1 cellular context compared by ENCODE assay signal in the genomic region with DNA sequence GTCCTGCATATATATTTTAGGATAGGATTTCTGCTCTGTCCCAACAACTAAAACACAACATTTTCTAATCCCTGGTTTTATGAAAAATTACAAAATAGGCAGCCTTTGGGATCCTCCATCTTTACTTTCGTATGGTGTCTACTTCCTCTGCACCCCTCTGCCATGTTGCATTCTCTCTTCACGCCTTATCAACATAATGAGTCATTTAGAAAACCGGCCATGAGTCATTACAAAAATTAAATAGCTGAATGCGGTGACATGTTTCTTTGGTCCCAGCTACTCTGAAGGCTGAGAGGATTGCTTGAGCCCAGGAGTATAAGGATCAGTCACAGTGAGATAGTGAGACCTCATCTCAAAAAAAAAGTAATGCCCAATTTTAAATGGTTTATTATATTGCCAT.
TF ChIP-seq lines count a peak whose summit lies in the region.

No MANE protein-coding gene starts in this region.

TF ChIP-seq in GM12878, 131 proteins besides CTCF, POLR2A, EP300 and RAD21 (continued from another document and continues in another):
- TF ChIP-seq TARDBP (IDR thresholded peaks at IDR 0.05; ENCODE audit: borderline replicate concordance) (no peak), WRNIP1 (IDR thresholded peaks at IDR 0.05; ENCODE audit: borderline replicate concordance, low read depth, low read length) (no peak), MXI1 (IDR thresholded peaks at IDR 0.05; ENCODE audit: low read depth, low read length) (no peak), MYB (IDR thresholded peaks at IDR 0.05; ENCODE audit: borderline replicate concordance, low read depth, low read length) (no peak), POLR2AphosphoS5 (IDR thresholded peaks at IDR 0.05; ENCODE audit: low read length) (no peak), ESRRA (IDR thresholded peaks at IDR 0.05; ENCODE audit: low read length) (no peak), PRDM15 (CRISPR knock-in tag; IDR thresholded peaks at IDR 0.05) (no peak), IRF4 (IDR thresholded peaks at IDR 0.05; ENCODE audit: low read depth, low read length) (peak; percentile 93), ZBTB11 (CRISPR knock-in tag; IDR thresholded peaks at IDR 0.05) (no peak), YY1 (IDR thresholded peaks at IDR 0.05; ENCODE audit: low read depth, low read length) (peak; percentile 89), IKZF1 (conservative IDR thresholded peaks at IDR 0.05) (peak; percentile 43; the same call in 1 of the 2 replicates), HDAC2 (IDR thresholded peaks at IDR 0.05) (no peak), SMAD5 (IDR thresholded peaks at IDR 0.05; ENCODE audit: low read depth) (no peak), SUPT20H (IDR thresholded peaks at IDR 0.05; ENCODE audit: borderline replicate concordance, control insufficient read depth, low read depth, low read length) (no peak), SREBF1 (IDR thresholded peaks at IDR 0.05; ENCODE audit: low read length) (no peak), NRF1 (conservative IDR thresholded peaks at IDR 0.05; ENCODE audit: low read depth, low read length) (no peak), SRF (IDR thresholded peaks at IDR 0.05; ENCODE audit: low read depth in 2 of 2, low read length in 2 of 2) (no peak), FOS (IDR thresholded peaks at IDR 0.05; ENCODE audit: borderline replicate concordance, extremely low read depth, insufficient read length) (no peak), NFXL1 (IDR thresholded peaks at IDR 0.05; ENCODE audit: borderline replicate concordance) (no peak), MTA3 (IDR thresholded peaks at IDR 0.05; ENCODE audit: borderline replicate concordance, low read length) (peak; percentile 47; the same call in 1 of the 2 replicates), RELB (IDR thresholded peaks at IDR 0.05; ENCODE audit: low read depth) (no peak), EZH2 (IDR thresholded peaks at IDR 0.05; ENCODE audit: borderline replicate concordance, control insufficient read depth, low read depth, low read length) (no peak), SIX5 (IDR thresholded peaks at IDR 0.05; ENCODE audit: low read depth, low read length, severe bottlenecking) (no peak), MEF2B (IDR thresholded peaks at IDR 0.05; ENCODE audit: partially characterized antibody, poor library complexity, severe bottlenecking) (no peak), NBN (IDR thresholded peaks at IDR 0.05) (no peak), PKNOX1 (IDR thresholded peaks at IDR 0.05) (no peak), ATF7 (IDR thresholded peaks at IDR 0.05; ENCODE audit: low read depth) (no peak), TBL1XR1 (IDR thresholded peaks at IDR 0.05; ENCODE audit: low read depth, low read length) (no peak)
- TF ChIP-seq, protein P1, sequence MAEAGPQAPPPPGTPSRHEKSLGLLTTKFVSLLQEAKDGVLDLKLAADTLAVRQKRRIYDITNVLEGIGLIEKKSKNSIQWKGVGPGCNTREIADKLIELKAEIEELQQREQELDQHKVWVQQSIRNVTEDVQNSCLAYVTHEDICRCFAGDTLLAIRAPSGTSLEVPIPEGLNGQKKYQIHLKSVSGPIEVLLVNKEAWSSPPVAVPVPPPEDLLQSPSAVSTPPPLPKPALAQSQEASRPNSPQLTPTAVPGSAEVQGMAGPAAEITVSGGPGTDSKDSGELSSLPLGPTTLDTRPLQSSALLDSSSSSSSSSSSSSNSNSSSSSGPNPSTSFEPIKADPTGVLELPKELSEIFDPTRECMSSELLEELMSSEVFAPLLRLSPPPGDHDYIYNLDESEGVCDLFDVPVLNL (IDR thresholded peaks at IDR 0.05; ENCODE audit: low read depth, low read length), result no peak
- TF ChIP-seq, protein P2, sequence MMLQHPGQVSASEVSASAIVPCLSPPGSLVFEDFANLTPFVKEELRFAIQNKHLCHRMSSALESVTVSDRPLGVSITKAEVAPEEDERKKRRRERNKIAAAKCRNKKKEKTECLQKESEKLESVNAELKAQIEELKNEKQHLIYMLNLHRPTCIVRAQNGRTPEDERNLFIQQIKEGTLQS (IDR thresholded peaks at IDR 0.05; ENCODE audit: borderline replicate concordance, extremely low read depth, low read depth, low read length), result no peak
- TF ChIP-seq, protein P3, sequence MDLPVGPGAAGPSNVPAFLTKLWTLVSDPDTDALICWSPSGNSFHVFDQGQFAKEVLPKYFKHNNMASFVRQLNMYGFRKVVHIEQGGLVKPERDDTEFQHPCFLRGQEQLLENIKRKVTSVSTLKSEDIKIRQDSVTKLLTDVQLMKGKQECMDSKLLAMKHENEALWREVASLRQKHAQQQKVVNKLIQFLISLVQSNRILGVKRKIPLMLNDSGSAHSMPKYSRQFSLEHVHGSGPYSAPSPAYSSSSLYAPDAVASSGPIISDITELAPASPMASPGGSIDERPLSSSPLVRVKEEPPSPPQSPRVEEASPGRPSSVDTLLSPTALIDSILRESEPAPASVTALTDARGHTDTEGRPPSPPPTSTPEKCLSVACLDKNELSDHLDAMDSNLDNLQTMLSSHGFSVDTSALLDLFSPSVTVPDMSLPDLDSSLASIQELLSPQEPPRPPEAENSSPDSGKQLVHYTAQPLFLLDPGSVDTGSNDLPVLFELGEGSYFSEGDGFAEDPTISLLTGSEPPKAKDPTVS (IDR thresholded peaks at IDR 0.05; ENCODE audit: low read depth, low read length), result no peak
- TF ChIP-seq, protein P4, sequence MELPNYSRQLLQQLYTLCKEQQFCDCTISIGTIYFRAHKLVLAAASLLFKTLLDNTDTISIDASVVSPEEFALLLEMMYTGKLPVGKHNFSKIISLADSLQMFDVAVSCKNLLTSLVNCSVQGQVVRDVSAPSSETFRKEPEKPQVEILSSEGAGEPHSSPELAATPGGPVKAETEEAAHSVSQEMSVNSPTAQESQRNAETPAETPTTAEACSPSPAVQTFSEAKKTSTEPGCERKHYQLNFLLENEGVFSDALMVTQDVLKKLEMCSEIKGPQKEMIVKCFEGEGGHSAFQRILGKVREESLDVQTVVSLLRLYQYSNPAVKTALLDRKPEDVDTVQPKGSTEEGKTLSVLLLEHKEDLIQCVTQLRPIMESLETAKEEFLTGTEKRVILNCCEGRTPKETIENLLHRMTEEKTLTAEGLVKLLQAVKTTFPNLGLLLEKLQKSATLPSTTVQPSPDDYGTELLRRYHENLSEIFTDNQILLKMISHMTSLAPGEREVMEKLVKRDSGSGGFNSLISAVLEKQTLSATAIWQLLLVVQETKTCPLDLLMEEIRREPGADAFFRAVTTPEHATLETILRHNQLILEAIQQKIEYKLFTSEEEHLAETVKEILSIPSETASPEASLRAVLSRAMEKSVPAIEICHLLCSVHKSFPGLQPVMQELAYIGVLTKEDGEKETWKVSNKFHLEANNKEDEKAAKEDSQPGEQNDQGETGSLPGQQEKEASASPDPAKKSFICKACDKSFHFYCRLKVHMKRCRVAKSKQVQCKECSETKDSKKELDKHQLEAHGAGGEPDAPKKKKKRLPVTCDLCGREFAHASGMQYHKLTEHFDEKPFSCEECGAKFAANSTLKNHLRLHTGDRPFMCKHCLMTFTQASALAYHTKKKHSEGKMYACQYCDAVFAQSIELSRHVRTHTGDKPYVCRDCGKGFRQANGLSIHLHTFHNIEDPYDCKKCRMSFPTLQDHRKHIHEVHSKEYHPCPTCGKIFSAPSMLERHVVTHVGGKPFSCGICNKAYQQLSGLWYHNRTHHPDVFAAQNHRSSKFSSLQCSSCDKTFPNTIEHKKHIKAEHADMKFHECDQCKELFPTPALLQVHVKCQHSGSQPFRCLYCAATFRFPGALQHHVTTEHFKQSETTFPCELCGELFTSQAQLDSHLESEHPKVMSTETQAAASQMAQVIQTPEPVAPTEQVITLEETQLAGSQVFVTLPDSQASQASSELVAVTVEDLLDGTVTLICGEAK (IDR thresholded peaks at IDR 0.05; ENCODE audit: borderline replicate concordance), result no peak
- TF ChIP-seq, protein P5, sequence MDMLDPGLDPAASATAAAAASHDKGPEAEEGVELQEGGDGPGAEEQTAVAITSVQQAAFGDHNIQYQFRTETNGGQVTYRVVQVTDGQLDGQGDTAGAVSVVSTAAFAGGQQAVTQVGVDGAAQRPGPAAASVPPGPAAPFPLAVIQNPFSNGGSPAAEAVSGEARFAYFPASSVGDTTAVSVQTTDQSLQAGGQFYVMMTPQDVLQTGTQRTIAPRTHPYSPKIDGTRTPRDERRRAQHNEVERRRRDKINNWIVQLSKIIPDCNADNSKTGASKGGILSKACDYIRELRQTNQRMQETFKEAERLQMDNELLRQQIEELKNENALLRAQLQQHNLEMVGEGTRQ (IDR thresholded peaks at IDR 0.05; ENCODE audit: borderline replicate concordance, low read depth, low read length), result no peak
- TF ChIP-seq, protein P6, sequence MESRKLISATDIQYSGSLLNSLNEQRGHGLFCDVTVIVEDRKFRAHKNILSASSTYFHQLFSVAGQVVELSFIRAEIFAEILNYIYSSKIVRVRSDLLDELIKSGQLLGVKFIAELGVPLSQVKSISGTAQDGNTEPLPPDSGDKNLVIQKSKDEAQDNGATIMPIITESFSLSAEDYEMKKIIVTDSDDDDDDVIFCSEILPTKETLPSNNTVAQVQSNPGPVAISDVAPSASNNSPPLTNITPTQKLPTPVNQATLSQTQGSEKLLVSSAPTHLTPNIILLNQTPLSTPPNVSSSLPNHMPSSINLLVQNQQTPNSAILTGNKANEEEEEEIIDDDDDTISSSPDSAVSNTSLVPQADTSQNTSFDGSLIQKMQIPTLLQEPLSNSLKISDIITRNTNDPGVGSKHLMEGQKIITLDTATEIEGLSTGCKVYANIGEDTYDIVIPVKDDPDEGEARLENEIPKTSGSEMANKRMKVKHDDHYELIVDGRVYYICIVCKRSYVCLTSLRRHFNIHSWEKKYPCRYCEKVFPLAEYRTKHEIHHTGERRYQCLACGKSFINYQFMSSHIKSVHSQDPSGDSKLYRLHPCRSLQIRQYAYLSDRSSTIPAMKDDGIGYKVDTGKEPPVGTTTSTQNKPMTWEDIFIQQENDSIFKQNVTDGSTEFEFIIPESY (IDR thresholded peaks at IDR 0.05), result no peak
